ENCODE assay signal across 8 cellular contexts in genomic region chr19:5293607-5294089, GRCh38. TPM values are rescaled to one million over a fixed set of nuclear protein-coding genes. Genes with fewer than 3 reads are reported as not detected.
A peak's percentile ranks its signal among the peaks of the same experiment; 100 is the strongest.
DNase-seq lines count a peak whose midpoint lies in the region; ATAC-seq and TF ChIP-seq lines count a peak whose summit lies in the region.

No MANE protein-coding gene starts in this region.

- H3F3A ChIP-seq in GM23338 (replicated peaks; ENCODE audit: low read depth): peaks cover 10% of the 10 kb centered on the region; the same call in 1 of the 2 replicates

- no peaks in the 10 kb centered on the region for H3K9me2 ChIP-seq in GM23338 (ENCODE audit: insufficient read depth)

- POLR2A ChIA-PET in Panc1 (lab: Charles Lee): no interaction called here

- peak overlapping the region; percentile 97 for H3K4me2 ChIP-seq in GM23338

- peaks cover 63% of the 10 kb centered on the region for H3K79me2 ChIP-seq in GM23338 (replicated peaks; ENCODE audit: insufficient read depth)

- H3K4me3 Mint-ChIP-seq in GM23338: peak overlapping the region; percentile 84
- H3K4me3 Mint-ChIP-seq in nephron progenitor cell: peak overlapping the region; percentile 90

- CTCF ChIA-PET in Panc1 (lab: Charles Lee): interaction anchor here (0.6 to 0.7 kb wide), 2 partner anchors 43 to 170 kb away, joined by 4 to 5 read pairs; no protein-coding TSS in a partner anchor

- peaks cover 21% of the 10 kb centered on the region for H3K4me1 Mint-ChIP-seq in GM23338
- peaks cover 36% of the 10 kb centered on the region for H3K4me1 Mint-ChIP-seq in nephron progenitor cell

- H3K27me3 ChIP-seq in GM23338 (ENCODE audit: insufficient read depth) (no peaks in the 10 kb centered on the region), Panc1 (ENCODE audit: control insufficient read depth, insufficient read depth, low read length) (no peaks in the 10 kb centered on the region), esophagus muscularis mucosa (peaks cover 0 to 3% (median 0%) of the 10 kb centered on the region in 4 donors)

- no peak for TF ChIP-seq POLR2A in esophagus muscularis mucosa (IDR thresholded peaks at IDR 0.05; ENCODE audit: low read depth)

- H3K4me3 ChIP-seq in GM23338: peak overlapping the region; percentile 93
- peak overlapping the region; percentile 62 to 75 for H3K4me3 ChIP-seq in Panc1 (ENCODE audit: low read depth in 2 of 2, low read length in 2 of 2)
- peak overlapping the region; percentile 78 to 93 (median 90) for H3K4me3 ChIP-seq in esophagus muscularis mucosa

- H3K9me3 Mint-ChIP-seq in GM23338: no peaks in the 10 kb centered on the region
- peaks cover 7% of the 10 kb centered on the region for H3K9me3 Mint-ChIP-seq in nephron progenitor cell

- whole genome bisulfite sequencing in esophagus muscularis mucosa: 0% methylated on average over 10 of the region's 30 CpGs

- DNase-seq in GM23338 (ENCODE audit: low spot score) (peak; percentile 84), Panc1 (ENCODE audit: low read depth, low spot score) (no peak), esophagus muscularis mucosa (ENCODE audit: extremely low spot score) (no peak), nephron progenitor cell (peak; percentile 74), NOMO-1 treated with dmso at 0.1 percent for 144 hours (lab: John Stamatoyannopoulos, UW; ENCODE audit: unreplicated experiment) (no peak), SW480 (ENCODE audit: low spot score) (no peak), OCI-M1 (lab: John Stamatoyannopoulos, UW) (no peak)

- H3K4me1 ChIP-seq in GM23338 (ENCODE audit: insufficient read depth): peaks cover 19% of the 10 kb centered on the region
- H3K4me1 ChIP-seq in Panc1 (ENCODE audit: control insufficient read depth, insufficient read depth, low read length): no peaks in the 10 kb centered on the region
- H3K4me1 ChIP-seq in esophagus muscularis mucosa: peaks cover 12 to 58% (median 56%) of the 10 kb centered on the region in 4 donors

- no TSS peak for BruUV-seq in Panc1 (replicated peaks; lab: Mats Ljungman, UMichigan)

- no peak overlapping the region for H2AFZ ChIP-seq in GM23338

- TF ChIP-seq EP300 in esophagus muscularis mucosa (IDR thresholded peaks at IDR 0.05): no peak

- peaks cover 3% of the 10 kb centered on the region; the same call in 2 of the 3 replicates for H3K36me3 Mint-ChIP-seq in GM23338 (ENCODE audit: low read depth)
- H3K36me3 Mint-ChIP-seq in nephron progenitor cell (ENCODE audit: low read depth): peaks cover 12% of the 10 kb centered on the region

- no peak for TF ChIP-seq CTCF in GM23338 (conservative IDR thresholded peaks at IDR 0.05; ENCODE audit: low read depth in 2 of 2)
- no peak for TF ChIP-seq CTCF in Panc1 (IDR thresholded peaks at IDR 0.05)
- no peak for TF ChIP-seq CTCF in esophagus muscularis mucosa (IDR thresholded peaks at IDR 0.05)
- TF ChIP-seq CTCF in nephron progenitor cell (IDR thresholded peaks at IDR 0.05): no peak

- H3K27ac ChIP-seq in GM23338 (ENCODE audit: low read depth) (peak overlapping the region; percentile 91), Panc1 (ENCODE audit: low read length) (peak overlapping the region; percentile 66), esophagus muscularis mucosa (replicated peaks in 1 of 4) (peak overlapping the region; percentile 88 to 94 (median 90))

- peaks cover 38% of the 10 kb centered on the region for H4K20me1 ChIP-seq in GM23338 (replicated peaks; ENCODE audit: insufficient read depth)

- intact Hi-C loops in Panc1 (cut with micrococcal nuclease; ENCODE audit: unreplicated experiment) (no loop called here), esophagus muscularis mucosa (cut with DNase I) (loop anchor here (2.0 kb wide), 1 partner anchor 47 kb away; the partner anchor contains the start of gene PTPRS)

- ATAC-seq in GM23338 (peak; percentile 73), Panc1 (peak; percentile 73), HG03565 (IDR thresholded peaks at IDR 0.05; ENCODE audit: unreplicated experiment) (no peak)

- no peaks in the 10 kb centered on the region for H3K36me3 ChIP-seq in GM23338 (ENCODE audit: insufficient read depth)
- no peaks in the 10 kb centered on the region for H3K36me3 ChIP-seq in Panc1 (ENCODE audit: control insufficient read depth, insufficient read depth, low read length)
- no peaks in the 10 kb centered on the region for H3K36me3 ChIP-seq in esophagus muscularis mucosa

- H3K9me3 ChIP-seq in Panc1 (ENCODE audit: control insufficient read depth, insufficient read depth, low read depth, low read length) (no peaks in the 10 kb centered on the region), esophagus muscularis mucosa (no peaks in the 10 kb centered on the region)

- in situ Hi-C loops in Panc1 (cut with HindIII; ENCODE audit: low pct_unique_long_range_greater_than_20kb, low sequenced_read_pairs): no loop called here

- H3K27me3 Mint-ChIP-seq in GM23338 (ENCODE audit: insufficient read depth, low read depth, poor library complexity) (peaks cover 24% of the 10 kb centered on the region), nephron progenitor cell (ENCODE audit: low read depth, poor library complexity) (no peaks in the 10 kb centered on the region)

- H3K27ac Mint-ChIP-seq in GM23338 (peak overlapping the region; percentile 44; the same call in 1 of the 2 replicates), nephron progenitor cell (peak overlapping the region; percentile 83)

TF ChIP-seq in GM23338, 12 proteins besides CTCF, POLR2A, EP300 and RAD21:
- no peak for TF ChIP-seq JUNB (IDR thresholded peaks at IDR 0.05; ENCODE audit: unreplicated experiment)
- TF ChIP-seq, protein P1, sequence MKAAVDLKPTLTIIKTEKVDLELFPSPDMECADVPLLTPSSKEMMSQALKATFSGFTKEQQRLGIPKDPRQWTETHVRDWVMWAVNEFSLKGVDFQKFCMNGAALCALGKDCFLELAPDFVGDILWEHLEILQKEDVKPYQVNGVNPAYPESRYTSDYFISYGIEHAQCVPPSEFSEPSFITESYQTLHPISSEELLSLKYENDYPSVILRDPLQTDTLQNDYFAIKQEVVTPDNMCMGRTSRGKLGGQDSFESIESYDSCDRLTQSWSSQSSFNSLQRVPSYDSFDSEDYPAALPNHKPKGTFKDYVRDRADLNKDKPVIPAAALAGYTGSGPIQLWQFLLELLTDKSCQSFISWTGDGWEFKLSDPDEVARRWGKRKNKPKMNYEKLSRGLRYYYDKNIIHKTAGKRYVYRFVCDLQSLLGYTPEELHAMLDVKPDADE (IDR thresholded peaks at IDR 0.05): 0 out of 2 replicates have a peak, but pooled peaks have one; percentile 23
- TF ChIP-seq EZH2phosphoT487 (IDR thresholded peaks at IDR 0.05; ENCODE audit: unreplicated experiment): no peak
TF ChIP-seq in GM23338: peak in this region for 1.

RNA-seq across cellular contexts. Expression of gene PTPRS, which starts 47.0 kb away (rescaled TPM):
- total RNA-seq in GM23338 (2014; rRNA removed; shearing (Covaris generic)): 225 and 290 TPM in 2 replicates
- 20.6 and 20.7 TPM in 2 replicates for polyA plus RNA-seq in GM23338 (2016; fragmentation: Nextera tagmentation; extraction: Ambion mirVana)
- 85.4 TPM for total RNA-seq in Panc1 (2021; ENCODE audit: unreplicated experiment)
- polyA plus RNA-seq in Panc1 (2012; ENCODE audit: insufficient read length): 65.9 TPM
- total RNA-seq in esophagus muscularis mucosa: 100 to 1,000 TPM; 140 to 311 (median 224) TPM

Comparison
In these comparisons a context has a peak if more than half of its experiments do, and no peak if none do; other contexts are left out.
1. DNase-seq: peak in GM23338 (single experiment) and nephron progenitor cell (single experiment); none in Panc1 (single experiment), esophagus muscularis mucosa (single experiment), NOMO-1 treated with dmso at 0.1 percent for 144 hours (single experiment), SW480 (single experiment) and OCI-M1 (single experiment).
2. Peak in every context shown above with its lines, with median percentiles within 50 percentile points of each other: H3K27ac ChIP-seq and H3K4me3 ChIP-seq.